In genomic region chr2:205133544-205133943, GRCh38 we compare ENCODE assay signal across 16 cellular contexts.
DNase-seq lines count a peak whose midpoint lies in the region; TF ChIP-seq lines count a peak whose summit lies in the region.
"Had no signal": no experiment of that assay in that cellular context is flagged by ENCODE, and none has a peak within 500 bp of the region (broad histone marks: within the 10 kb centered on the region; RNA-seq: fewer than 3 reads in every experiment).

No MANE protein-coding gene starts in this region.

- TF ChIP-seq RAD21 in Ishikawa (IDR thresholded peaks at IDR 0.05; ENCODE audit: low read depth) = no peak

- peak; percentile 28 for DNase-seq in NCI-H1436 (lab: John Stamatoyannopoulos, UW)
- no peak for DNase-seq in NCI-H1436 treated with DMSO at 0.1 percent for 48 hours (lab: John Stamatoyannopoulos, UW)
- DNase-seq in astrocyte of the hippocampus (ENCODE audit: low read depth, low spot score) = peak; percentile 18
- peak; percentile 11 for DNase-seq in myocyte (ENCODE audit: low read depth)
- DNase-seq in hepatic stellate cell (ENCODE audit: low spot score) = no peak
- DNase-seq in GM10266 (ENCODE audit: extremely low spot score) = no peak
- no peak for DNase-seq in stimulated activated naive CD4-positive, alpha-beta T cell (lab: John Stamatoyannopoulos, UW)
- DNase-seq: activated CD4-positive, alpha-beta T cell treated with anti-CD3 and anti-CD28 coated beads for 36 hours; brain microvascular endothelial cell; mesendoderm; MV-4-11; natural killer cell; stimulated activated CD4-positive, alpha-beta T cell treated with anti-CD3 and anti-CD28 coated beads, Interleukin-2, amount 100 ng/mL, for 24 hours; stimulated activated naive CD8-positive, alpha-beta T cell treated with anti-CD3 and anti-CD28 coated beads, Interleukin-15, amount 100 ng/mL, for 72 hours; upper lobe of left lung had no signal

- no peak for TF ChIP-seq EP300 in Ishikawa (IDR thresholded peaks at IDR 0.05; ENCODE audit: borderline replicate concordance)

- TF ChIP-seq CTCF in GM10266 (IDR thresholded peaks at IDR 0.05; ENCODE audit: control insufficient read depth, insufficient read depth, low read depth, missing control alignments) = no peak

TF ChIP-seq in Ishikawa, 13 proteins besides CTCF, POLR2A, EP300 and RAD21:
- TF ChIP-seq NFIC (IDR thresholded peaks at IDR 0.05) (peak; percentile 56), EGR1 (IDR thresholded peaks at IDR 0.05) (no peak), USF1 (IDR thresholded peaks at IDR 0.05) (no peak), TAF1 (IDR thresholded peaks at IDR 0.05; ENCODE audit: low read depth) (no peak), TCF12 (IDR thresholded peaks at IDR 0.05; ENCODE audit: low read depth) (no peak), CREB1 (IDR thresholded peaks at IDR 0.05; ENCODE audit: low read depth) (no peak), ZBTB7A (IDR thresholded peaks at IDR 0.05; ENCODE audit: low read depth) (no peak), MAX (IDR thresholded peaks at IDR 0.05) (no peak), YY1 (IDR thresholded peaks at IDR 0.05; ENCODE audit: low read depth) (no peak)
TF ChIP-seq in Ishikawa: peak in this region for 1.

Comparison
In these comparisons a context has a peak if more than half of its experiments do, and no peak if none do; other contexts are left out.
1. DNase-seq: peak in NCI-H1436 (single experiment), astrocyte of the hippocampus (single experiment) and myocyte (single experiment); none in NCI-H1436 treated with DMSO at 0.1 percent for 48 hours (single experiment), hepatic stellate cell (single experiment), GM10266 (single experiment) and stimulated activated naive CD4-positive, alpha-beta T cell (0 of 6).